ENCODE assay signal across 10 cellular contexts in the genomic region with DNA sequence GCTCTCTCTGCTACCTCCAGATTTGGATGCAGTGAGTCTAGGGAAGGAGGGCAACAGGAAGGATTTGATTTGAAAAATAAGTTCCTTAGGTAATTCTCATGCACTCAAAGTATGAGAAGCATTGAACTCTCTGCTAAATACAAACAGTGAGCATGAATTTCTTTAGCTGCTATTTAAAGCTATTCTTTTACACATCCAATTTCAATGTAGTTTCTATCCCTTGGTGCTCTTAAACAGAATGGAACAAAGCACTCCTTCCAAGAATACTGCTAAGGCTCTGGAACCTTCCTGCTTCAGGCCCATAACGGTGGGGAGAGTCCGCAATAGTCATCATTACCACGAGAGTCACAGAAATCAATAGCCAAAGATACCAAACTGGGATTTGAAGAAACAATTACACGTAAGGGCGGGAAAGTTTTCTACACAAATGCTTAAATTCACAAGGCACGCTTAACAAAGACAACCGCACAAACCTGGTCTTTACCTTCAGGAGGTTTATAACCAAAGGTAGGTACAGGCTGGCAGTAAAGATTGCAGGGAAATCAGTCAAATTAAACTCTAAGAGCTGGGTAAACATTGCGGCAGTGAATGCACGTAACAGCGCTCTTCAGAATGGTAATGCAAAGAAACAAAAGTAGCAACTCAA.
DNase-seq lines count a peak whose midpoint lies in the region; ATAC-seq, FAIRE-seq and TF ChIP-seq lines count a peak whose summit lies in the region.
"Had no signal": no experiment of that assay in that cellular context is flagged by ENCODE, and none has a peak within 500 bp of the region (broad histone marks: within the 10 kb centered on the region; RNA-seq: fewer than 3 reads in every experiment).

No MANE protein-coding gene starts in this region.

- H3K9me3 ChIP-seq in CD4-positive, alpha-beta memory T cell (ENCODE audit: control insufficient read depth in 1 of 2, low read length in 2 of 2), result no peaks in the 10 kb centered on the region
- H3K9me3 ChIP-seq in IMR-90 (ENCODE audit: control insufficient read depth, insufficient read depth, low read length) (no peaks in the 10 kb centered on the region), colonic mucosa (no peaks in the 10 kb centered on the region)
- H3K9me3 ChIP-seq: HAP-1 had no signal

- TF ChIP-seq CTCF in IMR-90 (conservative IDR thresholded peaks at IDR 0.05; ENCODE audit: low read depth, low read length) (no peak), colonic mucosa (IDR thresholded peaks at IDR 0.05) (no peak), neural crest cell (conservative IDR thresholded peaks at IDR 0.05) (no peak)

- peaks cover 0 to 4% of the 10 kb centered on the region in 2 donors for H3K36me3 Mint-ChIP-seq in CD4-positive, alpha-beta memory T cell
- no peaks in the 10 kb centered on the region for H3K36me3 Mint-ChIP-seq in neural crest cell (ENCODE audit: low read depth)

- H3K18ac ChIP-seq in IMR-90 (ENCODE audit: low read depth, low read length), result peak overlapping the region; percentile 61; the same call in 1 of the 2 replicates

- CTCF ChIA-PET in CD4-positive, alpha-beta memory T cell (lab: Charles Lee; ENCODE audit: partially characterized antibody), result interaction anchor here (1.2 to 8.9 kb wide), 5 partner anchors 9 to 281 kb away, joined by 3 to 394 read pairs (median 9); no protein-coding TSS in a partner anchor
- CTCF ChIA-PET in IMR-90 (lab: Yijun Ruan, JAX), result interaction anchor here (3.3 to 5.6 kb wide), 2 partner anchors 114 to 202 kb away, joined by 16 to 47 read pairs; no protein-coding TSS in a partner anchor

- H3K9me1 ChIP-seq in IMR-90 (ENCODE audit: insufficient read depth, low read length), result peaks cover 2% of the 10 kb centered on the region; the same call in 1 of the 2 replicates

- dilution Hi-C loops in IMR-90 (cut with HindIII; ENCODE audit: low sequenced_read_pairs, unreplicated experiment), result no loop called here

- peak overlapping the region; percentile 44; the same call in 1 of the 2 replicates for H2BK120ac ChIP-seq in IMR-90 (ENCODE audit: low read depth, low read length)

- no peak for TF ChIP-seq POLR2A in IMR-90 (IDR thresholded peaks at IDR 0.05; ENCODE audit: low read depth, low read length)

- H2BK5ac ChIP-seq in IMR-90 (ENCODE audit: low read depth, low read length, poor library complexity, severe bottlenecking), result peak overlapping the region; percentile 79

- peak overlapping the region; percentile 72 for H3K4me2 ChIP-seq in IMR-90 (ENCODE audit: low read depth, low read length)

- peak overlapping the region; percentile 33 to 95 (median 83) for H3K4me3 Mint-ChIP-seq in CD4-positive, alpha-beta memory T cell
- peak overlapping the region; percentile 6 for H3K4me3 Mint-ChIP-seq in neural crest cell

- peak overlapping the region; percentile 9; the same call in 1 of the 3 replicates for H2BK15ac ChIP-seq in IMR-90 (ENCODE audit: low read depth, low read length)

- in situ Hi-C loops in IMR-90 (cut with MboI; ENCODE audit: low sequenced_read_pairs), result loop anchor here (25.0 kb wide), 1 partner anchor 284 kb away; no protein-coding TSS in a partner anchor

- no peaks in the 10 kb centered on the region for H3K36me3 ChIP-seq in CD4-positive, alpha-beta memory T cell (ENCODE audit: insufficient read depth, low read length)
- H3K36me3 ChIP-seq in IMR-90 (ENCODE audit: control insufficient read depth, insufficient read depth, low read length) (no peaks in the 10 kb centered on the region), colonic mucosa (no peaks in the 10 kb centered on the region)
- H3K36me3 ChIP-seq: HAP-1 had no signal

- DNase-seq in CD4-positive, alpha-beta memory T cell, result no peak
- DNase-seq in IMR-90 (peak; percentile 2), colonic mucosa (no peak), neural crest cell (ENCODE audit: low read depth, low spot score) (no peak), SIG-M5 treated with dmso at 0.1 percent for 504 hours (lab: John Stamatoyannopoulos, UW; ENCODE audit: unreplicated experiment) (no peak), HTR-8/SVneo (ENCODE audit: insufficient read length, low spot score) (no peak)
- DNase-seq in stimulated activated CD4-positive, alpha-beta T cell treated with anti-CD3 and anti-CD28 coated beads, Interleukin-15, amount 100 ng/mL, for 24 hours, result no peak
- DNase-seq: cortex of kidney had no signal

- H3K14ac ChIP-seq in IMR-90 (replicated peaks; ENCODE audit: low read depth, low read length), result peak overlapping the region; percentile 48

- H4K91ac ChIP-seq in IMR-90 (ENCODE audit: insufficient read depth, low read depth, low read length), result 0 out of 2 replicates have a peak overlapping the region, but pooled peaks have one; percentile 24

- H3K27me3 ChIP-seq in CD4-positive, alpha-beta memory T cell (ENCODE audit: insufficient read depth, low read length), result no peaks in the 10 kb centered on the region
- no peaks in the 10 kb centered on the region for H3K27me3 ChIP-seq in IMR-90 (ENCODE audit: control insufficient read depth, insufficient read depth, low read length)
- no peaks in the 10 kb centered on the region for H3K27me3 ChIP-seq in colonic mucosa

- TF ChIP-seq RAD21 in IMR-90 (IDR thresholded peaks at IDR 0.05; ENCODE audit: low read length), result no peak

- H3K27ac ChIP-seq in CD4-positive, alpha-beta memory T cell (ENCODE audit: low read depth, low read length), result no peak overlapping the region
- H3K27ac ChIP-seq in IMR-90 (ENCODE audit: insufficient read depth, low read length), result peak overlapping the region; percentile 63; the same call in 1 of the 2 replicates
- H3K27ac ChIP-seq in colonic mucosa, result peak overlapping the region; percentile 62

- H3K79me1 ChIP-seq in IMR-90 (ENCODE audit: low read depth in 1 of 2, low read length in 2 of 2), result peaks cover 13 to 30% of the 10 kb centered on the region in 2 experiments

- BruUV-seq in IMR-90 (replicated peaks; lab: Mats Ljungman, UMichigan), result no TSS peak

- POLR2A ChIA-PET in CD4-positive, alpha-beta memory T cell (lab: Charles Lee; ENCODE audit: partially characterized antibody), result interaction anchor here (0.5 to 1.2 kb wide), 3 partner anchors 143 to 201 kb away, joined by 3 to 5 read pairs (median 3); no protein-coding TSS in a partner anchor
- POLR2A ChIA-PET in IMR-90 (lab: Charles Lee; ENCODE audit: unreplicated experiment), result interaction anchor here (0.6 kb wide), 1 partner anchor 25 kb away, joined by 3 read pairs; no protein-coding TSS in a partner anchor

- H3K27me3 Mint-ChIP-seq in CD4-positive, alpha-beta memory T cell, result no peaks in the 10 kb centered on the region
- no peaks in the 10 kb centered on the region for H3K27me3 Mint-ChIP-seq in neural crest cell (ENCODE audit: low read depth)

- WGBS in IMR-90 (ENCODE audit: extremely low coverage in 2 of 2, insufficient read length in 1 of 2), 2 experiments, result no CpG with 5 or more reads among the region's 10 CpGs

- H2AK9ac ChIP-seq in IMR-90 (replicated peaks; ENCODE audit: low read depth, low read length, poor library complexity), result no peak overlapping the region

- H3K4me1 ChIP-seq in CD4-positive, alpha-beta memory T cell (ENCODE audit: insufficient read depth, low read length), result peaks cover 33% of the 10 kb centered on the region
- H3K4me1 ChIP-seq in IMR-90 (ENCODE audit: control insufficient read depth, insufficient read depth, low read length) (peaks cover 2% of the 10 kb centered on the region), colonic mucosa (peaks cover 5% of the 10 kb centered on the region)

- H2AK5ac ChIP-seq in IMR-90 (ENCODE audit: low read depth, low read length), result no peak overlapping the region

- peak overlapping the region; percentile 68; the same call in 1 of the 2 replicates for H3K4ac ChIP-seq in IMR-90 (ENCODE audit: low read depth, low read length)

- H3K4me3 ChIP-seq in CD4-positive, alpha-beta memory T cell (ENCODE audit: low read length in 2 of 2), result peak overlapping the region; percentile 31
- H3K4me3 ChIP-seq in IMR-90 (ENCODE audit: insufficient read depth, low read depth, low read length) (peak overlapping the region; percentile 58), colonic mucosa (peak overlapping the region; percentile 30)
- H3K4me3 ChIP-seq: HAP-1 had no signal

- H2BK20ac ChIP-seq in IMR-90 (ENCODE audit: low read depth, low read length), result no peak overlapping the region; the same call in 1 of the 2 replicates

- intact Hi-C loops in CD4-positive, alpha-beta memory T cell (cut with micrococcal nuclease), result loop anchor here (5.0 to 10.0 kb wide), 4 partner anchors 439 to 1399 kb away; a partner anchor contains a TSS
- intact Hi-C loops in IMR-90 (cut with micrococcal nuclease) (loop anchor here (5.0 kb wide), 2 partner anchors 46 to 289 kb away; no protein-coding TSS in a partner anchor), colonic mucosa (cut with DNase I) (no loop called here)

- peaks cover 23 to 46% (median 34%) of the 10 kb centered on the region in 4 donors for H3K4me1 Mint-ChIP-seq in CD4-positive, alpha-beta memory T cell
- H3K4me1 Mint-ChIP-seq in neural crest cell, result peaks cover 31% of the 10 kb centered on the region

- H4K5ac ChIP-seq in IMR-90 (ENCODE audit: low read depth, low read length), result peak overlapping the region; percentile 78; the same call in 1 of the 2 replicates

- no peaks in the 10 kb centered on the region for H3K9me3 Mint-ChIP-seq in CD4-positive, alpha-beta memory T cell
- H3K9me3 Mint-ChIP-seq in neural crest cell, result no peaks in the 10 kb centered on the region

- H3K23ac ChIP-seq in IMR-90 (ENCODE audit: low read depth, low read length), result peak overlapping the region; percentile 43

- peak overlapping the region; percentile 32 to 93 (median 58) for H3K27ac Mint-ChIP-seq in CD4-positive, alpha-beta memory T cell
- H3K27ac Mint-ChIP-seq in neural crest cell (ENCODE audit: unreplicated experiment), result no peak overlapping the region

- H3K56ac ChIP-seq in IMR-90 (ENCODE audit: extremely low read depth, insufficient read depth, low read length), result no peak overlapping the region

- peaks cover 4% of the 10 kb centered on the region; the same call in 1 of the 2 replicates for H4K20me1 ChIP-seq in IMR-90 (ENCODE audit: insufficient read depth, low read length)

- no peak for FAIRE-seq in HTR-8/SVneo (lab: Jason Lieb, UNC)

- peak overlapping the region in 1 of 2 experiments; percentile 32; a peak in 1 of 4 replicates for H4K8ac ChIP-seq in IMR-90 (ENCODE audit: low read depth in 2 of 2, low read length in 2 of 2)

- no peak overlapping the region for H2AFZ ChIP-seq in IMR-90 (replicated peaks; ENCODE audit: low read length, poor library complexity)

- ATAC-seq in IMR-90 (ENCODE audit: low read depth), result no peak
- ATAC-seq in GM19035 (IDR thresholded peaks at IDR 0.05; ENCODE audit: unreplicated experiment), result no peak

- H3K9ac ChIP-seq in IMR-90 (ENCODE audit: low read depth, low read length) (peak overlapping the region; percentile 79), colonic mucosa (ENCODE audit: low read depth in 2 of 2, low read length in 2 of 2) (peak overlapping the region in 1 of 2 donors; percentile 91)

TF ChIP-seq in IMR-90, 13 proteins besides CTCF, POLR2A, EP300 and RAD21 (continues in another document):
- TF ChIP-seq MAZ (IDR thresholded peaks at IDR 0.05; ENCODE audit: borderline replicate concordance, low read depth, low read length) (no peak), SMC3 (IDR thresholded peaks at IDR 0.05; ENCODE audit: low read depth, low read length) (no peak), CEBPB (IDR thresholded peaks at IDR 0.05; ENCODE audit: low read depth, low read length) (no peak), CHD1 (IDR thresholded peaks at IDR 0.05; ENCODE audit: low read depth, low read length) (no peak), MAFK (IDR thresholded peaks at IDR 0.05; ENCODE audit: low read depth, low read length) (no peak)
